ENCODE assay signal across 11 cellular contexts in the genomic region with DNA sequence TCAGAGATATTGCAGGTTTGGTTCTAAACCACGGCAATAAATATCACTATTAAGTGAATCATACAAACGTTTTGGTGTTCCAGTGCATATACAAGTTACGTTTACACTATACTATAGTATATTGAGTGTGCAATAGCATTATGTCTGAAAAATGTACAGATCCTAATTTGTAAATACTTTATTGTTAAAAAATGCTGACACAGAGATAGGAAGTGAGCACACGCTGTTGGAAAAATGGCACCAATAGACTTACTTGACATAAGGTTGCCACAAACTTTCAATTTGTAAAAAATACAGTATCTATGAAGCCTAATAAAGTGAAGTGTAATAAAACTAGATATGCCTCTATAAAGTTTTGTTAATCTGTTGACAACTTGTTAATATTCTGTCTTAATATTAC. TPM values are rescaled to one million over a fixed set of nuclear protein-coding genes. Genes with fewer than 3 reads are reported as not detected.
"Had no signal": no experiment of that assay in that cellular context is flagged by ENCODE, and none has a peak within 500 bp of the region (broad histone marks: within the 10 kb centered on the region; RNA-seq: fewer than 3 reads in every experiment).

No MANE protein-coding gene starts in this region.

- H3K27ac ChIP-seq: GM23248, HL-60 had no signal

- H3K36me3 ChIP-seq: HAP-1 had no signal

- H3K4me3 ChIP-seq: GM23248, HAP-1 had no signal

- H2AFZ ChIP-seq: GM23248 had no signal

- H3K9me3 ChIP-seq: HAP-1 had no signal

- H3K9ac ChIP-seq: GM23248 had no signal

- H3K4me1 ChIP-seq: HAP-1 had no signal

- DNase-seq: GM23248, GOT3, H7, HFFc6, KG1 had no signal

- ATAC-seq: HCT116 had no signal

RNA-seq across cellular contexts. Expression of a gene that starts 16.0 kb away (rescaled TPM):
- total RNA-seq: H4, H7, HFFc6, HT1080 had no signal
- polyA plus RNA-seq: IgD-negative memory B cell had no signal
